In genomic region chr7:19000410-19000809, GRCh38 we compare ENCODE assay signal across 22 cellular contexts.
"Had no signal": no experiment of that assay in that cellular context is flagged by ENCODE, and none has a peak within 500 bp of the region (broad histone marks: within the 10 kb centered on the region; RNA-seq: fewer than 3 reads in every experiment).

No MANE protein-coding gene starts in this region.

- ATAC-seq: effector memory CD8-positive, alpha-beta T cell; esophagus mucosa; gastrocnemius medialis; heart right ventricle; left cardiac atrium; left lung; left ventricle myocardium superior; lower lobe of right lung; mucosa of descending colon had no signal

- DNase-seq: colonic mucosa; cortex of kidney; effector CD8-positive, alpha-beta T cell; effector memory CD8-positive, alpha-beta T cell; endodermal cell; erythroblast; esophagus squamous epithelium; foreskin fibroblast; foreskin melanocyte; gastrocnemius medialis; glutamatergic neuron; head of caudate nucleus; heart right ventricle; hippocampal formation; left cardiac atrium; left lung; left ventricle myocardium superior; lower lobe of right lung; mesenchymal stem cell; mucosa of descending colon; naive B cell had no signal
